Comparison of ENCODE assay signal across 9 cellular contexts in the genomic region with DNA sequence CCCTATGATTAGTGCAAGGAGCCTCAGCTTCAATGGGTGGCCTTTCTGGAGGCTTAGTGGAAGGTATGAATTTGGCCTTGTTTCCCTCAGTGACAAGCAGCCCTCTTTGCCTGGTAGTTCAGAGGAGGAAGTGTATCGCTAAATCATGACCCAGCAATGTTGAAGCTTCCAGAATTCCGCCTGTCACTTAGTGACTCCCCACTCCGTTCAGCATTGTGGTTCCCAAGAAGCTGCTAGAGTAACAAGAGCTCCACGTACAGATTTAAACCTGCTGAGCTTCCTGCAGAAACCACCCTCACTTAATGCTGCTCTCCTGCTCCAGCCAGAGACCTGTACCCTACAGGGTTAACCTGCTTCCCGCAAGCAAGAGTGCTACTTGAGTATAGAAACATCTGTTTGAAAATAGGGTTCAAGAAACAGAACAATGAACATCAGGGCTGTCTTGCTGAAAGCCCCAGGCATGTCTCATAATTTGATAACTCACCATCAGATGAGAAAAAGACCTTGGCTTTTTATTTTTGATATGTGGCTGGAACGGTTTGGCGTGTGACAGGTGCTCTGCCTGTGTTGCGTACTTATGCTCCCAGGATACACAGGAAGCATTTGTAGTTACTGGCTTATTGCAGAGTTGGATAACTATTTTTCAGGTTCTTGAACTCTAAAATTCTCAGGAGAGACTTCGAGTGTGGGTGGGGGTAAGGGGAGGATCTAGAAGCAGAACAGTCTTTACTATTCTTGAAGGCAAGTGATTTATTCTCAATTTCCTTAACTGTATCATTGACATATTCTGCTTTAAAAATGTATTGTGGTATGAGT.
A peak's percentile ranks its signal among the peaks of the same experiment; 100 is the strongest.
DNase-seq lines count a peak whose midpoint lies in the region; ATAC-seq and TF ChIP-seq lines count a peak whose summit lies in the region.
"Had no signal": no experiment of that assay in that cellular context is flagged by ENCODE, and none has a peak within 500 bp of the region (broad histone marks: within the 10 kb centered on the region; RNA-seq: fewer than 3 reads in every experiment).

No MANE protein-coding gene starts in this region.

- intact Hi-C loops in right lobe of liver (cut with DNase I) (no loop called here), thyroid gland (cut with DNase I) (loop anchor here (10.0 kb wide), 1 partner anchor 73 kb away; no protein-coding TSS in a partner anchor)

- H3K36me3 ChIP-seq in right lobe of liver = no peaks in the 10 kb centered on the region
- no peaks in the 10 kb centered on the region for H3K36me3 ChIP-seq in thyroid gland

- DNase-seq in NCI-H2081 (lab: John Stamatoyannopoulos, UW) (peak; percentile 11 to 41), NCI-H2081 treated with DMSO at 0.1 percent for 48 hours (lab: John Stamatoyannopoulos, UW) (no peak), astrocyte of the hippocampus (ENCODE audit: low read depth, low spot score) (peak; percentile 45), right lobe of liver (no peak), thyroid gland (peak; percentile 60 to 66), occipital lobe (lab: John Stamatoyannopoulos, UW) (no peak), cortex of kidney (lab: John Stamatoyannopoulos, UW) (no peak)
- DNase-seq: AML-193 had no signal

- H3K4me3 ChIP-seq in right lobe of liver = peak overlapping the region; percentile 71 to 84 (median 84)
- H3K4me3 ChIP-seq in thyroid gland (replicated peaks in 1 of 3) = peak overlapping the region; percentile 65 to 81 (median 70)

- H3K4me1 ChIP-seq in right lobe of liver = peaks cover 0 to 7% (median 3%) of the 10 kb centered on the region in 4 donors
- peaks cover 51 to 60% of the 10 kb centered on the region in 2 donors for H3K4me1 ChIP-seq in thyroid gland

- no peak for TF ChIP-seq CTCF in right lobe of liver (IDR thresholded peaks at IDR 0.05)
- no peak for TF ChIP-seq CTCF in thyroid gland (IDR thresholded peaks at IDR 0.05)

- H3K27ac ChIP-seq in right lobe of liver = peak overlapping the region; percentile 69 to 91 (median 83)
- H3K27ac ChIP-seq in thyroid gland = peak overlapping the region; percentile 87 to 95 (median 89)

- TF ChIP-seq POLR2A in right lobe of liver (IDR thresholded peaks at IDR 0.05) (no peak), thyroid gland (IDR thresholded peaks at IDR 0.05) (peak in 1 of 2 donors; percentile 67)

- H3K9me3 ChIP-seq in right lobe of liver (no peaks in the 10 kb centered on the region), thyroid gland (no peaks in the 10 kb centered on the region)

- ATAC-seq in right lobe of liver = peak in 1 of 4 donors; percentile 10
- no peak for ATAC-seq in GM18519 (IDR thresholded peaks at IDR 0.05; ENCODE audit: low FRiP score, unreplicated experiment)

- H3K27me3 ChIP-seq in right lobe of liver (no peaks in the 10 kb centered on the region), thyroid gland (no peaks in the 10 kb centered on the region)

- 41% methylated on average over 8 of the region's 9 CpGs for WGBS in right lobe of liver (ENCODE audit: insufficient coverage, low coverage, low lambda C conversion rate, missing lambda C conversion rate)
- 8 to 14% methylated on average over 9 of the region's 9 CpGs for WGBS in thyroid gland, 2 donors

Comparison
In these comparisons a context has a peak if more than half of its experiments do, and no peak if none do; other contexts are left out.
1. DNase-seq: peak in NCI-H2081 (2 of 2), astrocyte of the hippocampus (single experiment) and thyroid gland (2 of 2); none in NCI-H2081 treated with DMSO at 0.1 percent for 48 hours (single experiment), right lobe of liver (0 of 3), occipital lobe (single experiment) and cortex of kidney (single experiment).